Comparison of ENCODE assay signal across 12 cellular contexts in genomic region chr4:187478292-187479205, GRCh38.
DNase-seq lines count a peak whose midpoint lies in the region; ATAC-seq and TF ChIP-seq lines count a peak whose summit lies in the region.
"Had no signal": no experiment of that assay in that cellular context is flagged by ENCODE, and none has a peak within 500 bp of the region (broad histone marks: within the 10 kb centered on the region; RNA-seq: fewer than 3 reads in every experiment).

No MANE protein-coding gene starts in this region.

- H3K9me3 Mint-ChIP-seq in chondrocyte (ENCODE audit: low read depth), result no peaks in the 10 kb centered on the region
- H3K9me3 Mint-ChIP-seq in activated CD4-positive, alpha-beta T cell treated with anti-CD3 and anti-CD28 coated beads for 36 hours (ENCODE audit: low read depth), result peaks cover 17% of the 10 kb centered on the region

- H3K9me3 ChIP-seq in lower lobe of right lung, result no peaks in the 10 kb centered on the region
- H3K9me3 ChIP-seq: BLaER1 treated with 17β-estradiol and CSF1 and Interleukin-3, amounts not matched to agents 10 nM and 100 nM had no signal

- no peaks in the 10 kb centered on the region for H3K27me3 Mint-ChIP-seq in chondrocyte (ENCODE audit: low read depth)
- no peaks in the 10 kb centered on the region for H3K27me3 Mint-ChIP-seq in activated CD4-positive, alpha-beta T cell treated with anti-CD3 and anti-CD28 coated beads for 36 hours
- H3K27me3 Mint-ChIP-seq: activated CD8-positive, alpha-beta T cell treated with anti-CD3 and anti-CD28 coated beads for 36 hours had no signal

- no peaks in the 10 kb centered on the region for H3K36me3 ChIP-seq in lower lobe of right lung
- H3K36me3 ChIP-seq: BLaER1 treated with 17β-estradiol and CSF1 and Interleukin-3, amounts not matched to agents 10 nM and 100 nM had no signal

- H3K36me3 Mint-ChIP-seq in chondrocyte (ENCODE audit: low read depth), result no peaks in the 10 kb centered on the region
- H3K36me3 Mint-ChIP-seq in activated CD4-positive, alpha-beta T cell treated with anti-CD3 and anti-CD28 coated beads for 36 hours (ENCODE audit: low read depth), result no peaks in the 10 kb centered on the region

- H3K4me3 ChIP-seq in lower lobe of right lung, result no peak overlapping the region
- H3K4me3 ChIP-seq: BLaER1 treated with 17β-estradiol and CSF1 and Interleukin-3, amounts not matched to agents 10 nM and 100 nM had no signal

- peaks cover 14% of the 10 kb centered on the region for H3K4me1 ChIP-seq in lower lobe of right lung
- H3K4me1 ChIP-seq: BLaER1 treated with 17β-estradiol and CSF1 and Interleukin-3, amounts not matched to agents 10 nM and 100 nM had no signal

- peak overlapping the region; percentile 30 for H3K4me3 Mint-ChIP-seq in chondrocyte (ENCODE audit: unreplicated experiment)
- no peak overlapping the region for H3K4me3 Mint-ChIP-seq in activated CD4-positive, alpha-beta T cell treated with anti-CD3 and anti-CD28 coated beads for 36 hours
- H3K4me3 Mint-ChIP-seq: activated CD8-positive, alpha-beta T cell treated with anti-CD3 and anti-CD28 coated beads for 36 hours had no signal

- POLR2A ChIA-PET in activated CD4-positive, alpha-beta T cell treated with anti-CD3 and anti-CD28 coated beads for 36 hours (lab: Charles Lee), result no interaction called here

- DNase-seq in A172 (ENCODE audit: low spot score), result peak; percentile 85
- DNase-seq in HS-5 (ENCODE audit: low read depth), result peak; percentile 22
- DNase-seq in chondrocyte (ENCODE audit: low spot score), result no peak
- no peak for DNase-seq in lower lobe of right lung
- no peak for DNase-seq in activated CD4-positive, alpha-beta T cell treated with anti-CD3 and anti-CD28 coated beads for 36 hours
- no peak for DNase-seq in NCI-H748 treated with DMSO at 0.1 percent for 48 hours (lab: John Stamatoyannopoulos, UW)
- DNase-seq: activated CD8-positive, alpha-beta T cell treated with anti-CD3 and anti-CD28 coated beads for 36 hours; cerebellar nuclear complex; NCI-H1105 had no signal

- CTCF ChIA-PET in activated CD4-positive, alpha-beta T cell treated with anti-CD3 and anti-CD28 coated beads for 36 hours (lab: Charles Lee), result no interaction called here

- H3K27ac Mint-ChIP-seq in chondrocyte (ENCODE audit: unreplicated experiment), result peak overlapping the region; percentile 97
- no peak overlapping the region for H3K27ac Mint-ChIP-seq in activated CD4-positive, alpha-beta T cell treated with anti-CD3 and anti-CD28 coated beads for 36 hours
- H3K27ac Mint-ChIP-seq: activated CD8-positive, alpha-beta T cell treated with anti-CD3 and anti-CD28 coated beads for 36 hours had no signal

- no peak overlapping the region for H3K27ac ChIP-seq in lower lobe of right lung
- H3K27ac ChIP-seq: BLaER1 treated with 17β-estradiol and CSF1 and Interleukin-3, amounts not matched to agents 10 nM and 100 nM had no signal

- ATAC-seq in lower lobe of right lung (peak; percentile 40 to 63), HG03097 (IDR thresholded peaks at IDR 0.05; ENCODE audit: low FRiP score, unreplicated experiment) (no peak), GM19351 (IDR thresholded peaks at IDR 0.05; ENCODE audit: unreplicated experiment) (no peak)
- no peak for ATAC-seq in activated CD4-positive, alpha-beta T cell treated with anti-CD3 and anti-CD28 coated beads for 36 hours
- ATAC-seq: activated CD8-positive, alpha-beta T cell treated with anti-CD3 and anti-CD28 coated beads for 36 hours had no signal

- TF ChIP-seq CTCF in chondrocyte (IDR thresholded peaks at IDR 0.05), result no peak
- no peak for TF ChIP-seq CTCF in lower lobe of right lung (IDR thresholded peaks at IDR 0.05)

- intact Hi-C loops in lower lobe of right lung (cut with DNase I), result no loop called here
- intact Hi-C loops in activated CD4-positive, alpha-beta T cell treated with anti-CD3 and anti-CD28 coated beads for 36 hours (cut with DNase I, micrococcal nuclease), result no loop called here

- no peaks in the 10 kb centered on the region for H3K27me3 ChIP-seq in lower lobe of right lung (ENCODE audit: low read depth)
- H3K27me3 ChIP-seq: BLaER1 treated with 17β-estradiol and CSF1 and Interleukin-3, amounts not matched to agents 10 nM and 100 nM had no signal

- H3K4me1 Mint-ChIP-seq in chondrocyte (ENCODE audit: low read depth), result peaks cover 60% of the 10 kb centered on the region
- H3K4me1 Mint-ChIP-seq in activated CD4-positive, alpha-beta T cell treated with anti-CD3 and anti-CD28 coated beads for 36 hours, result no peaks in the 10 kb centered on the region

Comparison
In these comparisons a context has a peak if more than half of its experiments do, and no peak if none do; other contexts are left out.
1. DNase-seq: peak in A172 (single experiment) and HS-5 (single experiment); none in chondrocyte (single experiment), lower lobe of right lung (single experiment), activated CD4-positive, alpha-beta T cell treated with anti-CD3 and anti-CD28 coated beads for 36 hours (single experiment) and NCI-H748 treated with DMSO at 0.1 percent for 48 hours (single experiment).
2. ATAC-seq: peak in lower lobe of right lung (2 of 2); none in activated CD4-positive, alpha-beta T cell treated with anti-CD3 and anti-CD28 coated beads for 36 hours (single experiment), HG03097 (single experiment) and GM19351 (single experiment).